Comparison of ENCODE assay signal across 1 cellular context in genomic region chr1:1827456-1827855, GRCh38.
TF ChIP-seq lines count a peak whose summit lies in the region.

No MANE protein-coding gene starts in this region.

TF ChIP-seq in GM12878, 131 proteins besides CTCF, POLR2A, EP300 and RAD21:
- no peak for TF ChIP-seq NKRF (conservative IDR thresholded peaks at IDR 0.05)
- no peak for TF ChIP-seq EZH2 (IDR thresholded peaks at IDR 0.05; ENCODE audit: borderline replicate concordance, control insufficient read depth, low read depth, low read length)
- TF ChIP-seq HDAC2 (IDR thresholded peaks at IDR 0.05), result no peak
